21 cellular contexts compared by ENCODE assay signal in genomic region chr11:103359221-103359620, GRCh38.
A peak's percentile ranks its signal among the peaks of the same experiment; 100 is the strongest.
DNase-seq lines count a peak whose midpoint lies in the region; FAIRE-seq and TF ChIP-seq lines count a peak whose summit lies in the region.
"Had no signal": no experiment of that assay in that cellular context is flagged by ENCODE, and none has a peak within 500 bp of the region (broad histone marks: within the 10 kb centered on the region; RNA-seq: fewer than 3 reads in every experiment).

No MANE protein-coding gene starts in this region.

- no peak overlapping the region for H3K14ac ChIP-seq in mesenchymal stem cell (ENCODE audit: low read length in 2 of 2)

- TF ChIP-seq POLR2A in erythroblast (IDR thresholded peaks at IDR 0.05; ENCODE audit: low read length), result no peak

- H3K27me3 Mint-ChIP-seq in Caco-2 (ENCODE audit: insufficient read depth, unreplicated experiment), result no peaks in the 10 kb centered on the region
- H3K27me3 Mint-ChIP-seq in HFFc6 (ENCODE audit: insufficient read depth), result no peaks in the 10 kb centered on the region
- H3K27me3 Mint-ChIP-seq: IgD-negative memory B cell had no signal

- DNase-seq in Caco-2, result peak; percentile 52 to 62
- DNase-seq in HFFc6, result peak; percentile 8
- peak; percentile 32 for DNase-seq in astrocyte of the spinal cord (ENCODE audit: low read depth, low spot score)
- DNase-seq in mesenchymal stem cell, result peak; percentile 23
- DNase-seq in RCC 7860 (ENCODE audit: low spot score), result no peak
- DNase-seq in erythroblast (lab: John Stamatoyannopoulos, UW), result no peak
- no peak for DNase-seq in islet precursor cell
- DNase-seq in NCI-H187 (lab: John Stamatoyannopoulos, UW), result no peak
- DNase-seq: CD8-positive, alpha-beta T cell; GOT3; Kasumi-1; MM.1S; NCI-H1092; NCI-H146; NCI-H2081; Peyer's patch; SK-N-SH had no signal

- peak overlapping the region; percentile 69 for H3K27ac ChIP-seq in mesenchymal stem cell (ENCODE audit: low read length, poor library complexity, severe bottlenecking)
- H3K27ac ChIP-seq: BLaER1, Peyer's patch had no signal

- FAIRE-seq in RCC 7860 (lab: Jason Lieb, UNC), result no peak
- FAIRE-seq: A204.1, D721Med had no signal

- 96% methylated on average over 3 of the region's 4 CpGs for WGBS in mesenchymal stem cell

- no peak overlapping the region for H2BK5ac ChIP-seq in mesenchymal stem cell (ENCODE audit: low read depth, low read length, poor library complexity, severe bottlenecking)

- H3K4me3 ChIP-seq in Caco-2 (ENCODE audit: low read depth, low read length) (no peak overlapping the region), astrocyte of the spinal cord (ENCODE audit: low read depth, low read length) (no peak overlapping the region), mesenchymal stem cell (ENCODE audit: insufficient read depth in 1 of 2, low read depth in 1 of 2, low read length in 2 of 2) (no peak overlapping the region)
- H3K4me3 ChIP-seq: BLaER1, Peyer's patch had no signal

- no peak overlapping the region for H4K91ac ChIP-seq in mesenchymal stem cell (ENCODE audit: low read length)

- CTCF ChIA-PET in Caco-2 (lab: Charles Lee), result no interaction called here

- in situ Hi-C loops in astrocyte of the spinal cord (cut with HindIII; ENCODE audit: low sequenced_read_pairs), result no loop called here

- no TSS peak for BruUV-seq in Caco-2 (replicated peaks; lab: Mats Ljungman, UMichigan)

- TF ChIP-seq CTCF in Caco-2 (IDR thresholded peaks at IDR 0.05; ENCODE audit: insufficient read depth in 1 of 2, low read depth in 1 of 2, low read length in 1 of 2, severe bottlenecking in 1 of 2, unreplicated experiment in 1 of 2), result no peak
- TF ChIP-seq CTCF in HFFc6 (IDR thresholded peaks at IDR 0.05), result no peak
- TF ChIP-seq CTCF in astrocyte of the spinal cord (IDR thresholded peaks at IDR 0.05; ENCODE audit: low read depth, low read length), result no peak

- no peaks in the 10 kb centered on the region for H3K27me3 ChIP-seq in Caco-2 (replicated peaks; ENCODE audit: control insufficient read depth, insufficient read depth, low read length)
- H3K27me3 ChIP-seq in mesenchymal stem cell (ENCODE audit: control insufficient read depth in 1 of 2, insufficient read depth in 1 of 2, low read length in 2 of 2), result no peaks in the 10 kb centered on the region
- H3K27me3 ChIP-seq: BLaER1, Peyer's patch had no signal

- H3K4me1 Mint-ChIP-seq in Caco-2 (ENCODE audit: low read depth, unreplicated experiment) (peaks cover 32% of the 10 kb centered on the region), HFFc6 (ENCODE audit: low read depth) (peaks cover 27% of the 10 kb centered on the region)
- H3K4me1 Mint-ChIP-seq: IgD-negative memory B cell had no signal

- POLR2A ChIA-PET in Caco-2 (lab: Charles Lee), result no interaction called here

- no peak overlapping the region for H3K18ac ChIP-seq in mesenchymal stem cell (ENCODE audit: low read depth in 1 of 2, low read length in 2 of 2)

- no peaks in the 10 kb centered on the region for H3K36me3 ChIP-seq in Caco-2 (ENCODE audit: control insufficient read depth, insufficient read depth, low read length)
- H3K36me3 ChIP-seq in mesenchymal stem cell (ENCODE audit: control insufficient read depth in 1 of 2, insufficient read depth in 2 of 2, low read depth in 1 of 2, low read length in 2 of 2), result peaks cover 0 to 25% of the 10 kb centered on the region in 2 experiments
- H3K36me3 ChIP-seq: BLaER1, Peyer's patch had no signal

- no peak overlapping the region for H2AK5ac ChIP-seq in mesenchymal stem cell (ENCODE audit: low read length, severe bottlenecking)

- H3K27ac Mint-ChIP-seq in Caco-2 (ENCODE audit: unreplicated experiment) (peak overlapping the region; percentile 73), HFFc6 (peak overlapping the region; percentile 68)
- H3K27ac Mint-ChIP-seq: CD8-positive, alpha-beta T cell; IgD-negative memory B cell had no signal

- H2BK15ac ChIP-seq in mesenchymal stem cell (ENCODE audit: low read depth, poor library complexity, severe bottlenecking), result no peak overlapping the region

- H3K9ac ChIP-seq in mesenchymal stem cell (ENCODE audit: low read length), result no peak overlapping the region
- H3K9ac ChIP-seq: BLaER1, SK-N-SH had no signal

- H2BK12ac ChIP-seq in mesenchymal stem cell (ENCODE audit: low read length in 2 of 2), result no peak overlapping the region

- intact Hi-C loops in Caco-2 (cut with micrococcal nuclease; ENCODE audit: unreplicated experiment), result loop anchor here (1.0 kb wide), 1 partner anchor 20 kb away; no protein-coding TSS in a partner anchor

- no peak overlapping the region for H3K4me2 ChIP-seq in mesenchymal stem cell (ENCODE audit: low read length, poor library complexity, severe bottlenecking)
- H3K4me2 ChIP-seq: BLaER1, SK-N-SH had no signal

- H3K23ac ChIP-seq in mesenchymal stem cell (ENCODE audit: low read length in 2 of 2), result no peak overlapping the region

- H3K4ac ChIP-seq in mesenchymal stem cell (ENCODE audit: low read depth in 1 of 2, low read length in 2 of 2), result no peak overlapping the region

- H3K4me3 Mint-ChIP-seq in Caco-2 (ENCODE audit: unreplicated experiment), result peak overlapping the region; percentile 45
- no peak overlapping the region for H3K4me3 Mint-ChIP-seq in HFFc6
- H3K4me3 Mint-ChIP-seq: CD8-positive, alpha-beta T cell; IgD-negative memory B cell had no signal

- H3K36me3 Mint-ChIP-seq in Caco-2 (ENCODE audit: insufficient read depth, unreplicated experiment), result no peaks in the 10 kb centered on the region
- H3K36me3 Mint-ChIP-seq in HFFc6 (ENCODE audit: low read depth), result 0 out of 2 replicates have a peak, but pooled peaks cover 4% of the 10 kb centered on the region
- H3K36me3 Mint-ChIP-seq: CD8-positive, alpha-beta T cell; IgD-negative memory B cell had no signal

- H3K4me1 ChIP-seq in Caco-2 (peaks cover 34% of the 10 kb centered on the region), mesenchymal stem cell (ENCODE audit: control insufficient read depth, insufficient read depth, low read depth, low read length) (peaks cover 3% of the 10 kb centered on the region)
- H3K4me1 ChIP-seq: BLaER1, Peyer's patch had no signal

- H4K8ac ChIP-seq in mesenchymal stem cell (ENCODE audit: low read length), result no peak overlapping the region

- H2BK120ac ChIP-seq in mesenchymal stem cell (ENCODE audit: low read depth, low read length), result no peak overlapping the region

- H3K9me3 ChIP-seq in Caco-2 (0 out of 2 replicates have a peak, but pooled peaks cover 3% of the 10 kb centered on the region), mesenchymal stem cell (ENCODE audit: control insufficient read depth, low read length) (no peaks in the 10 kb centered on the region)
- H3K9me3 ChIP-seq: BLaER1, Peyer's patch, SK-N-SH had no signal

- no peaks in the 10 kb centered on the region for H3K79me1 ChIP-seq in mesenchymal stem cell (replicated peaks; ENCODE audit: low read length, poor library complexity, severe bottlenecking)

- H3K9me3 Mint-ChIP-seq in Caco-2 (ENCODE audit: unreplicated experiment) (peaks cover 14% of the 10 kb centered on the region), HFFc6 (no peaks in the 10 kb centered on the region)
- H3K9me3 Mint-ChIP-seq: CD8-positive, alpha-beta T cell; IgD-negative memory B cell had no signal

- no peak overlapping the region for H2AFZ ChIP-seq in mesenchymal stem cell (ENCODE audit: low read depth, low read length)

Comparison
In these comparisons a context has a peak if more than half of its experiments do, and no peak if none do; other contexts are left out.
1. DNase-seq: peak in Caco-2 (2 of 2), HFFc6 (single experiment), astrocyte of the spinal cord (single experiment) and mesenchymal stem cell (single experiment); none in RCC 7860 (single experiment), erythroblast (0 of 2), islet precursor cell (single experiment) and NCI-H187 (0 of 2).